Comparison of ENCODE assay signal across 1 cellular context in the genomic region with DNA sequence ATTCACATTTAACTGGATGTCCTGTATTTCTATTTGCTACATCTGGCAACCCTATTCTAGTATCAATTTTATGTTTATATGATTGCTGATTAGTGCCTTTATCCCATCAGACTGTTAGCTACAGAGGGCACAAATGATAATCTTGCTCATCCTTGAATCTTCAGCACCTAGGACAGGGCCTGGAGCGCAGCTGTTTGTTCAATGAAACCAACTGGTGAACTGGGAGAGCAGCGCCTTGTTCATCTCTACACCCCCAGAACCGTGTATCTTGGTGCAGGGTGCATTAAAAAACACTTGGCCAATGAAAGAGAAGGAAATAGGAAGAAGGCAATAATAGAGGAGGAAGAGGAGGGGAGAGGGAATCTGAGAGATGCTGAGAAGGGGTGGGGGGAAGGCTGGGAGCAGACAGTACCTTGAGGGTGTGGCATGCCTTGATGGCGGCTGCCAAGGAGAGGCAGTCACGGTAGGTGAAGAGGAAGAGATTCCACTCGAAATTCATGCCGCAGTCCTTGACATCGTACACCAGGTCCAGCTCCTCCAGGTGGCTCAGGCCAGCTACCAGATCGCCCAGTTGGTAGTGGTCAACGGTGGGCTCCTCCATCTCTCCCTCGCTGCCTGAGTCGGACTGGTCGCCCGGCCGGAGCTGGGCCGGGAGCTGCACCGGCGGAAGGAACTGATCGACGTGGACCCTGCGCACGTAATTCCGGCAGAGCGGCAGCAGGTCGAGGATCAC.
TF ChIP-seq lines count a peak whose summit lies in the region.

No MANE protein-coding gene starts in this region.

TF ChIP-seq in GM23338, 12 proteins besides CTCF, POLR2A, EP300 and RAD21 (continued from another document):
- TF ChIP-seq, protein P1, sequence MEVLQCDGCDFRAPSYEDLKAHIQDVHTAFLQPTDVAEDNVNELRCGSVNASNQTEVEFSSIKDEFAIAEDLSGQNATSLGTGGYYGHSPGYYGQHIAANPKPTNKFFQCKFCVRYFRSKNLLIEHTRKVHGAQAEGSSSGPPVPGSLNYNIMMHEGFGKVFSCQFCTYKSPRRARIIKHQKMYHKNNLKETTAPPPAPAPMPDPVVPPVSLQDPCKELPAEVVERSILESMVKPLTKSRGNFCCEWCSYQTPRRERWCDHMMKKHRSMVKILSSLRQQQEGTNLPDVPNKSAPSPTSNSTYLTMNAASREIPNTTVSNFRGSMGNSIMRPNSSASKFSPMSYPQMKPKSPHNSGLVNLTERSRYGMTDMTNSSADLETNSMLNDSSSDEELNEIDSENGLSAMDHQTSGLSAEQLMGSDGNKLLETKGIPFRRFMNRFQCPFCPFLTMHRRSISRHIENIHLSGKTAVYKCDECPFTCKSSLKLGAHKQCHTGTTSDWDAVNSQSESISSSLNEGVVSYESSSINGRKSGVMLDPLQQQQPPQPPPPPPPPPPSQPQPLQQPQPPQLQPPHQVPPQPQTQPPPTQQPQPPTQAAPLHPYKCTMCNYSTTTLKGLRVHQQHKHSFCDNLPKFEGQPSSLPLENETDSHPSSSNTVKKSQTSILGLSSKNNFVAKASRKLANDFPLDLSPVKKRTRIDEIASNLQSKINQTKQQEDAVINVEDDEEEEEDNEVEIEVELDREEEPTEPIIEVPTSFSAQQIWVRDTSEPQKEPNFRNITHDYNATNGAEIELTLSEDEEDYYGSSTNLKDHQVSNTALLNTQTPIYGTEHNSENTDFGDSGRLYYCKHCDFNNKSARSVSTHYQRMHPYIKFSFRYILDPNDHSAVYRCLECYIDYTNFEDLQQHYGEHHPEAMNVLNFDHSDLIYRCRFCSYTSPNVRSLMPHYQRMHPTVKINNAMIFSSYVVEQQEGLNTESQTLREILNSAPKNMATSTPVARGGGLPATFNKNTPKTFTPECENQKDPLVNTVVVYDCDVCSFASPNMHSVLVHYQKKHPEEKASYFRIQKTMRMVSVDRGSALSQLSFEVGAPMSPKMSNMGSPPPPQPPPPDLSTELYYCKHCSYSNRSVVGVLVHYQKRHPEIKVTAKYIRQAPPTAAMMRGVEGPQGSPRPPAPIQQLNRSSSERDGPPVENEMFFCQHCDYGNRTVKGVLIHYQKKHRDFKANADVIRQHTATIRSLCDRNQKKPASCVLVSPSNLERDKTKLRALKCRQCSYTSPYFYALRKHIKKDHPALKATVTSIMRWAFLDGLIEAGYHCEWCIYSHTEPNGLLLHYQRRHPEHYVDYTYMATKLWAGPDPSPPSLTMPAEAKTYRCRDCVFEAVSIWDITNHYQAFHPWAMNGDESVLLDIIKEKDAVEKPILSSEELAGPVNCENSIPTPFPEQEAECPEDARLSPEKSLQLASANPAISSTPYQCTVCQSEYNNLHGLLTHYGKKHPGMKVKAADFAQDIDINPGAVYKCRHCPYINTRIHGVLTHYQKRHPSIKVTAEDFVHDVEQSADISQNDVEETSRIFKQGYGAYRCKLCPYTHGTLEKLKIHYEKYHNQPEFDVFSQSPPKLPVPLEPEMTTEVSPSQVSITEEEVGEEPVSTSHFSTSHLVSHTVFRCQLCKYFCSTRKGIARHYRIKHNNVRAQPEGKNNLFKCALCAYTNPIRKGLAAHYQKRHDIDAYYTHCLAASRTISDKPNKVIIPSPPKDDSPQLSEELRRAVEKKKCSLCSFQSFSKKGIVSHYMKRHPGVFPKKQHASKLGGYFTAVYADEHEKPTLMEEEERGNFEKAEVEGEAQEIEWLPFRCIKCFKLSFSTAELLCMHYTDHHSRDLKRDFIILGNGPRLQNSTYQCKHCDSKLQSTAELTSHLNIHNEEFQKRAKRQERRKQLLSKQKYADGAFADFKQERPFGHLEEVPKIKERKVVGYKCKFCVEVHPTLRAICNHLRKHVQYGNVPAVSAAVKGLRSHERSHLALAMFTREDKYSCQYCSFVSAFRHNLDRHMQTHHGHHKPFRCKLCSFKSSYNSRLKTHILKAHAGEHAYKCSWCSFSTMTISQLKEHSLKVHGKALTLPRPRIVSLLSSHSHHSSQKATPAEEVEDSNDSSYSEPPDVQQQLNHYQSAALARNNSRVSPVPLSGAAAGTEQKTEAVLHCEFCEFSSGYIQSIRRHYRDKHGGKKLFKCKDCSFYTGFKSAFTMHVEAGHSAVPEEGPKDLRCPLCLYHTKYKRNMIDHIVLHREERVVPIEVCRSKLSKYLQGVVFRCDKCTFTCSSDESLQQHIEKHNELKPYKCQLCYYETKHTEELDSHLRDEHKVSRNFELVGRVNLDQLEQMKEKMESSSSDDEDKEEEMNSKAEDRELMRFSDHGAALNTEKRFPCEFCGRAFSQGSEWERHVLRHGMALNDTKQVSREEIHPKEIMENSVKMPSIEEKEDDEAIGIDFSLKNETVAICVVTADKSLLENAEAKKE (CRISPR knock-in tag; IDR thresholded peaks at IDR 0.05) = no peak
- TF ChIP-seq ZNF114 (CRISPR knock-in tag; IDR thresholded peaks at IDR 0.05) = no peak
- TF ChIP-seq ZNF331 (CRISPR knock-in tag; IDR thresholded peaks at IDR 0.05; ENCODE audit: low read depth) = no peak
- TF ChIP-seq POLR2AphosphoS5 (IDR thresholded peaks at IDR 0.05; ENCODE audit: low read depth) = no peak
